Comparison of ENCODE assay signal across 2 cellular contexts in the genomic region with DNA sequence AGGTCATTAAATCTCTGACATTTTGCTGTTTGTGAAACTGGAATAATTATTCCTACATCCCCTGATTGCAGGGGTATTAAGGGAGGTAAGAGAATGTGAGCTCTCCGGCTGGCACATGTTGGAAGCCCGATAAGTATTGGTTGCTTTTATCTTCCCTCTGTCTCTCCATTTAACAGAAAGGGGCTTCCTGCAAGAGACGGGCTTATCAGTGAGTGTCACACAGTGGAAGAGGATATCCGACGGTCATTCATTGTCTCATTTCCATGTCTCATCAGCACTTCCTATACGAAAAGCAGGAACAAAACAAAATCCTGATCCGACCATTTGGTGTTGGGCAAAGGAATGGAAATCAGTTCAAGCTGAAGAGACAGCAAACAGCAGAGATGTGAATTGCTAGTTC.
A peak's percentile ranks its signal among the peaks of the same experiment; 100 is the strongest.
TF ChIP-seq lines count a peak whose summit lies in the region.

No MANE protein-coding gene starts in this region.

TF ChIP-seq in liver, 16 proteins besides CTCF, POLR2A, EP300 and RAD21:
- TF ChIP-seq SP1 (IDR thresholded peaks at IDR 0.05) (no peak), NR2F2 (IDR thresholded peaks at IDR 0.05) (peak; percentile 45)

TF ChIP-seq in HepG2, 621 proteins besides CTCF, POLR2A, EP300 and RAD21:
- TF ChIP-seq NR2F6 (IDR thresholded peaks at IDR 0.05), result no peak
- no peak for TF ChIP-seq NR2F6 (CRISPR knock-in tag; IDR thresholded peaks at IDR 0.05)
- TF ChIP-seq NFE2L1 (CRISPR knock-in tag; IDR thresholded peaks at IDR 0.05; ENCODE audit: borderline replicate concordance), result no peak
- no peak for TF ChIP-seq SMAD3 (CRISPR knock-in tag; IDR thresholded peaks at IDR 0.05)
- no peak for TF ChIP-seq PTBP1 (IDR thresholded peaks at IDR 0.05; ENCODE audit: low read depth, low read length, poor library complexity, severe bottlenecking)
- TF ChIP-seq, protein P1, sequence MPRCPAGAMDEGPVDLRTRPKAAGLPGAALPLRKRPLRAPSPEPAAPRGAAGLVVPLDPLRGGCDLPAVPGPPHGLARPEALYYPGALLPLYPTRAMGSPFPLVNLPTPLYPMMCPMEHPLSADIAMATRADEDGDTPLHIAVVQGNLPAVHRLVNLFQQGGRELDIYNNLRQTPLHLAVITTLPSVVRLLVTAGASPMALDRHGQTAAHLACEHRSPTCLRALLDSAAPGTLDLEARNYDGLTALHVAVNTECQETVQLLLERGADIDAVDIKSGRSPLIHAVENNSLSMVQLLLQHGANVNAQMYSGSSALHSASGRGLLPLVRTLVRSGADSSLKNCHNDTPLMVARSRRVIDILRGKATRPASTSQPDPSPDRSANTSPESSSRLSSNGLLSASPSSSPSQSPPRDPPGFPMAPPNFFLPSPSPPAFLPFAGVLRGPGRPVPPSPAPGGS (CRISPR knock-in tag; IDR thresholded peaks at IDR 0.05), result no peak
- TF ChIP-seq ZNF180 (CRISPR knock-in tag; IDR thresholded peaks at IDR 0.05; ENCODE audit: borderline replicate concordance, low read depth), result no peak
- TF ChIP-seq ZBTB7B (CRISPR knock-in tag; IDR thresholded peaks at IDR 0.05), result no peak
- TF ChIP-seq FOXJ3 (CRISPR knock-in tag; IDR thresholded peaks at IDR 0.05; ENCODE audit: borderline replicate concordance), result no peak
